Comparison of ENCODE assay signal across 26 cellular contexts in the genomic region with DNA sequence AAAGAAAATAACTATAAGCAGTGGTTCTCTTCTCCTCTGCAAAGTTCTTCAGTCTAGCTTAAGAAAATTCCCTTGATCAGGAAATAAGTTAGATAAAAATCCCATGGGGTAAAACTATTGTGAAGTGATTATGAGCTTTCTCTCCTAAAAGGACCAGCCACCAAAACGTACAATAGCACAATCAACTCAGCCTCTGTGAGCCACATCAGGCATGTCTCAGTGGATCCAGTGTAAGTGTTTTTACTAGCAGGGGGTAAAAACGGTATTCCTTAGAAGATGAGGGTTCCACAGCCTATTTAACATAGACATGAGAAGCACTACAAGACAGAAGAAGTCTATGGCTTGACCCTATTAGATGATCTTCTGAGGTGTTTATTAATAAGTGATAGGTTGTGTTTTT.
"Had no signal": no experiment of that assay in that cellular context is flagged by ENCODE, and none has a peak within 500 bp of the region (broad histone marks: within the 10 kb centered on the region; RNA-seq: fewer than 3 reads in every experiment).

No MANE protein-coding gene starts in this region.

- H3K27ac ChIP-seq: brain microvascular endothelial cell, coronary artery, dorsolateral prefrontal cortex, heart left ventricle, WERI-Rb-1 had no signal

- H3K4me3 ChIP-seq: coronary artery, dorsolateral prefrontal cortex, heart left ventricle had no signal

- FAIRE-seq: astrocyte, bronchial epithelial cell, endometrium, frontal cortex had no signal

- H3K27me3 ChIP-seq: brain microvascular endothelial cell, dorsolateral prefrontal cortex, heart left ventricle had no signal

- H3K4me1 ChIP-seq: heart left ventricle had no signal

- DNase-seq: activated B cell treated with CpG ODN at 0.5 μM for 24 hours; activated CD4-positive, alpha-beta T cell treated with anti-CD3 and anti-CD28 coated beads for 48 hours; activated CD4-positive, alpha-beta T cell treated with anti-CD3 and anti-CD28 coated beads, Interleukin-2, amount 50 U/mL, for 1 hour; activated CD4-positive, alpha-beta T cell treated with anti-CD3 and anti-CD28 coated beads, Interleukin-2, amount 50 U/mL, for 48 hours; activated CD8-positive, alpha-beta memory T cell treated with anti-CD3 and anti-CD28 coated beads for 24 hours; activated CD8-positive, alpha-beta T cell treated with anti-CD3 and anti-CD28 coated beads for 36 hours; activated effector memory CD4-positive, alpha-beta T cell treated with Interleukin-2 at 50 U/mL for 16 hours; activated gamma-delta T cell treated with Interleukin-2 at 50 U/mL for 16 hours; activated naive CD4-positive, alpha-beta T cell treated with anti-CD3 and anti-CD28 coated beads, Interleukin-2, amount 50 U/mL, for 16 hours; activated naive CD4-positive, alpha-beta T cell treated with Interleukin-2 at 50 U/mL for 16 hours; activated T-cell treated with anti-CD3 and anti-CD28 coated beads, Interleukin-2, amount 50 U/mL, for 4 hours; amniotic stem cell; anterior cingulate cortex; brain microvascular endothelial cell; dorsolateral prefrontal cortex; effector CD4-positive, alpha-beta T cell; foreskin fibroblast; heart left ventricle; T-helper 17 cell; T1000; WERI-Rb-1 had no signal

- H3K36me3 ChIP-seq: brain microvascular endothelial cell, heart left ventricle had no signal

- H3K9me3 ChIP-seq: heart left ventricle had no signal
